In genomic region chr17:28346746-28347246, GRCh38 we compare ENCODE assay signal across 13 cellular contexts. TPM values are rescaled to one million over a fixed set of nuclear protein-coding genes. Genes with fewer than 3 reads are reported as not detected.
DNase-seq lines count a peak whose midpoint lies in the region; ATAC-seq, FAIRE-seq and TF ChIP-seq lines count a peak whose summit lies in the region.
"Had no signal": no experiment of that assay in that cellular context is flagged by ENCODE, and none has a peak within 500 bp of the region (broad histone marks: within the 10 kb centered on the region; RNA-seq: fewer than 3 reads in every experiment).

No MANE protein-coding gene starts in this region.

- 19% methylated on average over 7 of the region's 7 CpGs for WGBS in liver

- H3K4me3 ChIP-seq in BJ (ENCODE audit: low read depth, low read length) = no peak overlapping the region
- H3K4me3 ChIP-seq in coronary artery = no peak overlapping the region
- peak overlapping the region in 1 of 3 donors; percentile 51 for H3K4me3 ChIP-seq in liver (ENCODE audit: low read depth in 1 of 3, low read length in 3 of 3)
- no peak overlapping the region for H3K4me3 ChIP-seq in CD8-positive, alpha-beta memory T cell (ENCODE audit: low read length)
- H3K4me3 ChIP-seq: SJSA1, skin epidermis, upper lobe of left lung had no signal

- intact Hi-C loops in posterior cingulate gyrus (cut with DNase I) = no loop called here

- peak overlapping the region; percentile 45 to 77 for H3K27ac ChIP-seq in coronary artery
- H3K27ac ChIP-seq in liver (ENCODE audit: low read depth in 1 of 2, low read length in 2 of 2) = peak overlapping the region; percentile 57 to 89
- no peak overlapping the region for H3K27ac ChIP-seq in CD8-positive, alpha-beta memory T cell (ENCODE audit: low read depth, low read length)

- H3K27ac Mint-ChIP-seq in CD8-positive, alpha-beta memory T cell = no peak overlapping the region

- peaks cover under 1 to 92% (median 15%) of the 10 kb centered on the region in 3 donors for H3K36me3 Mint-ChIP-seq in CD8-positive, alpha-beta memory T cell

- no peak for FAIRE-seq in urothelium cell line (lab: Jason Lieb, UNC)

- H3K27me3 ChIP-seq in BJ (ENCODE audit: control insufficient read depth, insufficient read depth, low read length) (no peaks in the 10 kb centered on the region), liver (ENCODE audit: control insufficient read depth in 4 of 4, insufficient read depth in 4 of 4, low read length in 3 of 4) (no peaks in the 10 kb centered on the region)
- H3K27me3 ChIP-seq in CD8-positive, alpha-beta memory T cell (ENCODE audit: insufficient read depth, low read length, poor library complexity, severe bottlenecking) = no peaks in the 10 kb centered on the region
- H3K27me3 ChIP-seq: SJSA1, upper lobe of left lung had no signal

- TF ChIP-seq RAD21 in liver (IDR thresholded peaks at IDR 0.05) = peak; percentile 80 to 87

- H3K36me3 ChIP-seq in BJ (ENCODE audit: control insufficient read depth, insufficient read depth, low read length) (peaks cover 48% of the 10 kb centered on the region), liver (ENCODE audit: control insufficient read depth in 4 of 4, insufficient read depth in 3 of 4, low read depth in 1 of 4, low read length in 3 of 4) (peaks cover 15 to 60% (median 46%) of the 10 kb centered on the region in 4 donors)
- peaks cover 57% of the 10 kb centered on the region for H3K36me3 ChIP-seq in CD8-positive, alpha-beta memory T cell (ENCODE audit: insufficient read depth, low read length)

- H3K9ac ChIP-seq in liver (ENCODE audit: low read depth in 1 of 2, low read length in 2 of 2) = peak overlapping the region; percentile 57 to 77

- DNase-seq in BJ (ENCODE audit: low read depth) (no peak), M059J (ENCODE audit: low read depth) (peak; percentile 4), coronary artery (ENCODE audit: low spot score) (no peak), posterior cingulate gyrus (no peak), urothelium cell line (ENCODE audit: low spot score) (no peak)
- DNase-seq in CD8-positive, alpha-beta memory T cell = no peak
- DNase-seq: upper lobe of left lung had no signal

- ATAC-seq in GM18520 (IDR thresholded peaks at IDR 0.05; ENCODE audit: unreplicated experiment) = no peak

- no peaks in the 10 kb centered on the region for H3K9me3 ChIP-seq in liver (ENCODE audit: control insufficient read depth in 4 of 4, low read length in 3 of 4)
- H3K9me3 ChIP-seq in CD8-positive, alpha-beta memory T cell (ENCODE audit: low read length) = no peaks in the 10 kb centered on the region
- H3K9me3 ChIP-seq: SJSA1, upper lobe of left lung had no signal

- H3K4me1 ChIP-seq in liver (ENCODE audit: control insufficient read depth in 4 of 4, insufficient read depth in 4 of 4, low read length in 3 of 4) = peaks cover 23 to 69% (median 56%) of the 10 kb centered on the region in 4 donors
- H3K4me1 ChIP-seq in CD8-positive, alpha-beta memory T cell (ENCODE audit: insufficient read depth, low read length) = no peaks in the 10 kb centered on the region

- CTCF ChIA-PET in BJ (lab: Yijun Ruan, JAX) = interaction anchor here (0.5 to 2.1 kb wide), 8 partner anchors 9 to 541 kb away, joined by 3 to 13 read pairs (median 5); partner anchors contain the start of genes IFT20, POLDIP2 and TNFAIP1
- CTCF ChIA-PET in CD8-positive, alpha-beta memory T cell (lab: Charles Lee) = interaction anchor here (1.1 kb wide), 1 partner anchor 11 kb away, joined by 3 read pairs; the partner anchor contains the start of genes IFT20 and TNFAIP1

- TF ChIP-seq CTCF in BJ (IDR thresholded peaks at IDR 0.05; ENCODE audit: insufficient read depth, low read depth, low read length) (peak; percentile 48), coronary artery (IDR thresholded peaks at IDR 0.05) (no peak), liver (IDR thresholded peaks at IDR 0.05; ENCODE audit: low read depth, low read length, missing input control) (peak; percentile 71)

- no peak overlapping the region for H3K4me3 Mint-ChIP-seq in CD8-positive, alpha-beta memory T cell

- H3K9me3 Mint-ChIP-seq in CD8-positive, alpha-beta memory T cell = no peaks in the 10 kb centered on the region

- H3K27me3 Mint-ChIP-seq in CD8-positive, alpha-beta memory T cell = no peaks in the 10 kb centered on the region

- no peaks in the 10 kb centered on the region for H3K4me1 Mint-ChIP-seq in CD8-positive, alpha-beta memory T cell

- POLR2A ChIA-PET in BJ (lab: Charles Lee) = interaction anchor here (0.5 to 1.4 kb wide), 6 partner anchors 8 to 889 kb away, joined by 3 to 14 read pairs (median 6); partner anchors contain the start of genes IFT20, POLDIP2 and TNFAIP1
- POLR2A ChIA-PET in CD8-positive, alpha-beta memory T cell (lab: Charles Lee) = no interaction called here

TF ChIP-seq in liver, 16 proteins besides CTCF, POLR2A, EP300 and RAD21 (continues in another document):
- TF ChIP-seq HNF4G (IDR thresholded peaks at IDR 0.05) (peak; percentile 3), FOXA2 (IDR thresholded peaks at IDR 0.05) (peak; percentile 57), NR2F2 (IDR thresholded peaks at IDR 0.05) (peak; percentile 84), EGR1 (IDR thresholded peaks at IDR 0.05; ENCODE audit: low read depth in 2 of 2) (peak in 1 of 2 donors; percentile 11), RXRA (IDR thresholded peaks at IDR 0.05) (peak; percentile 54 to 77), JUND (IDR thresholded peaks at IDR 0.05) (peak in 1 of 2 donors; percentile 27)
- TF ChIP-seq, protein P1, sequence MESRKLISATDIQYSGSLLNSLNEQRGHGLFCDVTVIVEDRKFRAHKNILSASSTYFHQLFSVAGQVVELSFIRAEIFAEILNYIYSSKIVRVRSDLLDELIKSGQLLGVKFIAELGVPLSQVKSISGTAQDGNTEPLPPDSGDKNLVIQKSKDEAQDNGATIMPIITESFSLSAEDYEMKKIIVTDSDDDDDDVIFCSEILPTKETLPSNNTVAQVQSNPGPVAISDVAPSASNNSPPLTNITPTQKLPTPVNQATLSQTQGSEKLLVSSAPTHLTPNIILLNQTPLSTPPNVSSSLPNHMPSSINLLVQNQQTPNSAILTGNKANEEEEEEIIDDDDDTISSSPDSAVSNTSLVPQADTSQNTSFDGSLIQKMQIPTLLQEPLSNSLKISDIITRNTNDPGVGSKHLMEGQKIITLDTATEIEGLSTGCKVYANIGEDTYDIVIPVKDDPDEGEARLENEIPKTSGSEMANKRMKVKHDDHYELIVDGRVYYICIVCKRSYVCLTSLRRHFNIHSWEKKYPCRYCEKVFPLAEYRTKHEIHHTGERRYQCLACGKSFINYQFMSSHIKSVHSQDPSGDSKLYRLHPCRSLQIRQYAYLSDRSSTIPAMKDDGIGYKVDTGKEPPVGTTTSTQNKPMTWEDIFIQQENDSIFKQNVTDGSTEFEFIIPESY (IDR thresholded peaks at IDR 0.05) = peak; percentile 54

RNA-seq across cellular contexts. Expression of gene POLDIP2, which starts 10.5 kb away (rescaled TPM):
- polyA plus RNA-seq in BJ (2011; rRNA removed) = 106 and 141 TPM in 2 replicates
- 54.5 and 82.7 TPM in 2 replicates for polyA minus RNA-seq in BJ (2011; rRNA and poly(A)+ RNA removed)
- total RNA-seq in M059J (2014; rRNA removed; shearing (Covaris generic)) = 119 and 121 TPM in 2 replicates
- 100 to 1,000 TPM in 1 of 2 donors, 10 to 100 TPM in 1; 65.5 to 117 TPM for total RNA-seq in liver
- polyA plus RNA-seq in liver = 100 to 1,000 TPM in 1 of 2 donors, 10 to 100 TPM in 1; 90.2 to 150 TPM
- 100 to 1,000 TPM; 134 to 135 TPM for total RNA-seq in CD8-positive, alpha-beta memory T cell
- polyA plus RNA-seq in CD8-positive, alpha-beta memory T cell = 81.1 TPM

RNA-seq across cellular contexts. Expression of gene TNFAIP1, which starts 11.2 kb away (rescaled TPM):
- polyA plus RNA-seq in BJ (2011; rRNA removed) (80.7 and 166 TPM in 2 replicates), liver (10 to 100 TPM; 17.4 to 31.7 TPM)
- polyA minus RNA-seq in BJ (2011; rRNA and poly(A)+ RNA removed) = 82.5 and 117 TPM in 2 replicates
- 30.7 and 39.0 TPM in 2 replicates for total RNA-seq in M059J (2014; rRNA removed; shearing (Covaris generic))
- total RNA-seq in liver = 10 to 100 TPM; 11.7 to 21.9 TPM
- total RNA-seq in CD8-positive, alpha-beta memory T cell = 10 to 100 TPM; 29.0 to 30.6 TPM
- polyA plus RNA-seq in CD8-positive, alpha-beta memory T cell = 10.6 TPM

RNA-seq across cellular contexts. Expression of gene IFT20, which starts 11.5 kb away (rescaled TPM):
- polyA plus RNA-seq in BJ (2011; rRNA removed) (39.1 and 53.2 TPM in 2 replicates), liver (10 to 100 TPM; 27.0 to 37.1 TPM)
- 7.5 and 12.8 TPM in 2 replicates for polyA minus RNA-seq in BJ (2011; rRNA and poly(A)+ RNA removed)
- total RNA-seq in M059J (2014; rRNA removed; shearing (Covaris generic)) = 34.7 and 65.9 TPM in 2 replicates
- 10 to 100 TPM; 15.5 to 22.4 TPM for total RNA-seq in liver
- 10 to 100 TPM; 26.0 to 29.4 TPM for total RNA-seq in CD8-positive, alpha-beta memory T cell
- 44.5 TPM for polyA plus RNA-seq in CD8-positive, alpha-beta memory T cell

RNA-seq across cellular contexts. Expression of gene SEBOX, which starts 18.2 kb away (rescaled TPM):
- polyA plus RNA-seq in BJ (2011; rRNA removed) (not detected in 2 replicates), liver (not detected)
- polyA minus RNA-seq in BJ (2011; rRNA and poly(A)+ RNA removed) = not detected in 2 replicates
- total RNA-seq in M059J (2014; rRNA removed; shearing (Covaris generic)) = not detected in 2 replicates
- under 1 TPM; 0.19 to 0.59 TPM for total RNA-seq in liver
- total RNA-seq in CD8-positive, alpha-beta memory T cell = not detected
- not detected for polyA plus RNA-seq in CD8-positive, alpha-beta memory T cell
- total RNA-seq: glomerular endothelial cell, HT1080, SJSA1, upper lobe of left lung had no signal

RNA-seq across cellular contexts. Expression of gene VTN, which starts 23.3 kb away (rescaled TPM):
- polyA plus RNA-seq in BJ (2011; rRNA removed) (1.9 and 4.2 TPM in 2 replicates), liver (1,000 to 10,000 TPM; 3,352 to 4,059 TPM)
- polyA minus RNA-seq in BJ (2011; rRNA and poly(A)+ RNA removed) = 1.4 and 1.8 TPM in 2 replicates
- total RNA-seq in M059J (2014; rRNA removed; shearing (Covaris generic)) = not detected in 2 replicates
- 1,000 to 10,000 TPM; 1,668 to 3,689 TPM for total RNA-seq in liver
- total RNA-seq in CD8-positive, alpha-beta memory T cell = under 1 TPM; 0.18 to 0.57 TPM
- not detected for polyA plus RNA-seq in CD8-positive, alpha-beta memory T cell
- total RNA-seq: glomerular endothelial cell, HT1080 had no signal
